Comparison of ENCODE assay signal across 8 cellular contexts in genomic region chr16:85555549-85556455, GRCh38. TPM values are rescaled to one million over a fixed set of nuclear protein-coding genes. Genes with fewer than 3 reads are reported as not detected.
DNase-seq lines count a peak whose midpoint lies in the region; TF ChIP-seq lines count a peak whose summit lies in the region.

No MANE protein-coding gene starts in this region.

- POLR2A ChIA-PET in AG04449 (lab: Yijun Ruan, JAX): no interaction called here

- H3K27ac ChIP-seq in left ventricle myocardium inferior (replicated peaks): peak overlapping the region; percentile 95

- H3K4me3 ChIP-seq in AG04449 (ENCODE audit: low read depth, low read length) (peak overlapping the region; percentile 76), GM12864 (ENCODE audit: low read depth, low read length) (peak overlapping the region; percentile 85), left ventricle myocardium inferior (peak overlapping the region; percentile 93), skeletal muscle cell (ENCODE audit: low read depth, low read length) (peak overlapping the region; percentile 77)

- no peaks in the 10 kb centered on the region for H3K27me3 ChIP-seq in left ventricle myocardium inferior (ENCODE audit: low read depth)

- intact Hi-C loops in left ventricle myocardium inferior (cut with micrococcal nuclease): no loop called here

- H3K9me3 ChIP-seq in left ventricle myocardium inferior (replicated peaks): no peaks in the 10 kb centered on the region

- peaks cover 80% of the 10 kb centered on the region for H3K4me1 ChIP-seq in left ventricle myocardium inferior

- CTCF ChIA-PET in AG04449 (lab: Yijun Ruan, JAX): interaction anchor here (1.0 to 2.6 kb wide), 5 partner anchors 10 to 280 kb away, joined by 3 to 12 read pairs (median 5); no protein-coding TSS in a partner anchor

- DNase-seq in AG04449 (ENCODE audit: low read depth, low spot score) (no peak), GM12864 (ENCODE audit: low read depth) (no peak), NCI-H446 treated with DMSO at 0.1 percent for 48 hours (lab: John Stamatoyannopoulos, UW) (peak; percentile 53), left ventricle myocardium inferior (peak; percentile 54), skeletal muscle cell (ENCODE audit: low read depth) (no peak), hippocampal formation (lab: John Stamatoyannopoulos, UW) (no peak), T-helper 9 cell (no peak)
- DNase-seq in activated naive CD4-positive, alpha-beta T cell treated with anti-CD3 and anti-CD28 coated beads, Interleukin-2, amount 50 U/mL, for 16 hours: peak; percentile 22

- no peaks in the 10 kb centered on the region for H3K36me3 ChIP-seq in left ventricle myocardium inferior

- TF ChIP-seq CTCF in AG04449 (IDR thresholded peaks at IDR 0.05; ENCODE audit: insufficient read depth, low read length, missing control alignments): no peak
- TF ChIP-seq CTCF in GM12864 (IDR thresholded peaks at IDR 0.05; ENCODE audit: low read depth, low read length, missing control alignments): no peak
- no peak for TF ChIP-seq CTCF in left ventricle myocardium inferior (IDR thresholded peaks at IDR 0.05; ENCODE audit: borderline replicate concordance)

RNA-seq across cellular contexts. Expression of gene GSE1, which starts 57.3 kb away (rescaled TPM):
- 34.2 TPM for total RNA-seq in left ventricle myocardium inferior

Comparison
In these comparisons a context has a peak if more than half of its experiments do, and no peak if none do; other contexts are left out.
1. DNase-seq: peak in NCI-H446 treated with DMSO at 0.1 percent for 48 hours (single experiment), activated naive CD4-positive, alpha-beta T cell treated with anti-CD3 and anti-CD28 coated beads, Interleukin-2, amount 50 U/mL, for 16 hours (single experiment) and left ventricle myocardium inferior (single experiment); none in AG04449 (single experiment), GM12864 (single experiment), skeletal muscle cell (single experiment), hippocampal formation (0 of 2) and T-helper 9 cell (single experiment).
2. Peak in every context shown above with its lines, with median percentiles within 50 percentile points of each other: H3K4me3 ChIP-seq.